In genomic region chr7:125908714-125909113, GRCh38 we compare ENCODE assay signal across 22 cellular contexts.
A peak's percentile ranks its signal among the peaks of the same experiment; 100 is the strongest.
DNase-seq lines count a peak whose midpoint lies in the region; ATAC-seq, FAIRE-seq and TF ChIP-seq lines count a peak whose summit lies in the region.
"Had no signal": no experiment of that assay in that cellular context is flagged by ENCODE, and none has a peak within 500 bp of the region (broad histone marks: within the 10 kb centered on the region; RNA-seq: fewer than 3 reads in every experiment).

No MANE protein-coding gene starts in this region.

- peak overlapping the region; percentile 89; the same call in 1 of the 2 replicates for H3K27ac ChIP-seq in HUES6 (ENCODE audit: low read depth, low read length)
- H3K27ac ChIP-seq in PC-9: no peak overlapping the region
- H3K27ac ChIP-seq in K562 (ENCODE audit: extremely low read depth, low read depth, low read length): no peak overlapping the region
- H3K27ac ChIP-seq in thyroid gland: no peak overlapping the region
- H3K27ac ChIP-seq: BLaER1 had no signal

- H3K4me1 ChIP-seq in HUES6 (ENCODE audit: control insufficient read depth, insufficient read depth, low read length) (no peaks in the 10 kb centered on the region; the same call in 1 of the 2 replicates), PC-9 (replicated peaks; ENCODE audit: insufficient read depth) (no peaks in the 10 kb centered on the region), K562 (replicated peaks in 1 of 2; ENCODE audit: control insufficient read depth in 2 of 2, insufficient read depth in 2 of 2, low read length in 2 of 2) (no peaks in the 10 kb centered on the region), thyroid gland (no peaks in the 10 kb centered on the region)
- H3K4me1 ChIP-seq: BLaER1, Caco-2 had no signal

- intact Hi-C loops in PC-9 (cut with micrococcal nuclease; ENCODE audit: unreplicated experiment): no loop called here
- intact Hi-C loops in K562 (cut with micrococcal nuclease): no loop called here
- intact Hi-C loops in thyroid gland (cut with DNase I): no loop called here

- H3K27me3 ChIP-seq in HUES6 (ENCODE audit: control insufficient read depth, insufficient read depth, low read length): no peaks in the 10 kb centered on the region; the same call in 1 of the 2 replicates
- H3K27me3 ChIP-seq in PC-9 (ENCODE audit: insufficient read depth, low read depth): no peaks in the 10 kb centered on the region
- H3K27me3 ChIP-seq in K562 (ENCODE audit: control insufficient read depth in 2 of 2, insufficient read depth in 2 of 2, low read length in 2 of 2): no peaks in the 10 kb centered on the region
- H3K27me3 ChIP-seq in thyroid gland: no peaks in the 10 kb centered on the region
- H3K27me3 ChIP-seq: BLaER1, MG63 had no signal

- no peak for ATAC-seq in K562

- H3K9ac ChIP-seq in HUES6 (ENCODE audit: low read length) (no peak overlapping the region), K562 (ENCODE audit: insufficient read depth in 1 of 2, low read depth in 2 of 2, low read length in 2 of 2) (no peak overlapping the region)
- H3K9ac ChIP-seq: BLaER1 had no signal

- H3K9me2 ChIP-seq in PC-9 (ENCODE audit: insufficient read depth): no peaks in the 10 kb centered on the region

- no peaks in the 10 kb centered on the region for H3K79me2 ChIP-seq in PC-9 (ENCODE audit: low read depth)
- H3K79me2 ChIP-seq in K562 (ENCODE audit: control insufficient read depth, insufficient read depth, low read length): no peaks in the 10 kb centered on the region

- DNase-seq in GM12865 (ENCODE audit: low read depth) (peak; percentile 3), PC-9 (no peak), K562 (ENCODE audit: extremely low read depth in 1 of 4, low spot score in 3 of 4) (peak in 1 of 4 experiments; percentile 2), thyroid gland (no peak), mesenteric fat pad (ENCODE audit: low spot score) (no peak), occipital lobe (lab: John Stamatoyannopoulos, UW) (no peak)
- DNase-seq: Caco-2; CD4-positive, alpha-beta memory T cell; DMS 273 treated with DMSO at 0.1 percent for 48 hours; H7; HFFc6; MG63; NCI-H1694; NCI-H2081; NCI-H2171; NCI-H345; NCI-H524; NCI-H774; NK-92 treated with Interleukin-12 subunit alpha and Interleukin-12 subunit beta, amount 100 ng/mL, for 24 hours; Right ventricle myocardium superior had no signal

- H3K4me3 ChIP-seq in GM12865 (ENCODE audit: low read depth, low read length): no peak overlapping the region
- no peak overlapping the region; the same call in 1 of the 2 replicates for H3K4me3 ChIP-seq in HUES6 (ENCODE audit: low read depth, low read length)
- H3K4me3 ChIP-seq in PC-9: no peak overlapping the region
- H3K4me3 ChIP-seq in K562: no peak overlapping the region
- H3K4me3 ChIP-seq in thyroid gland (replicated peaks in 1 of 3): no peak overlapping the region
- H3K4me3 ChIP-seq: BLaER1, MG63 had no signal

- WGBS in K562 (ENCODE audit: insufficient coverage, low coverage, missing lambda C conversion rate): 2% methylated on average over 3 of the region's 3 CpGs
- 72 to 90% methylated on average over 3 of the region's 3 CpGs for WGBS in thyroid gland, 2 donors

- in situ Hi-C loops in K562 (cut with MboI): no loop called here

- TF ChIP-seq POLR2A in K562 (conservative IDR thresholded peaks at IDR 0.05) (no peak), thyroid gland (IDR thresholded peaks at IDR 0.05) (no peak)

- H3K36me3 ChIP-seq in HUES6 (ENCODE audit: control insufficient read depth, insufficient read depth, low read length) (peaks cover 15% of the 10 kb centered on the region; the same call in 1 of the 2 replicates), PC-9 (ENCODE audit: low read depth) (no peaks in the 10 kb centered on the region), K562 (ENCODE audit: control insufficient read depth, insufficient read depth, low read length) (no peaks in the 10 kb centered on the region), thyroid gland (no peaks in the 10 kb centered on the region)
- H3K36me3 ChIP-seq: BLaER1, MG63 had no signal

- H3K4me2 ChIP-seq in PC-9 (peak overlapping the region; percentile 10; the same call in 1 of the 2 replicates), K562 (ENCODE audit: insufficient read depth, low read length) (no peak overlapping the region)
- H3K4me2 ChIP-seq: BLaER1 had no signal

- H3F3A ChIP-seq in PC-9 (ENCODE audit: insufficient read depth, low read depth): no peaks in the 10 kb centered on the region

- TF ChIP-seq CTCF in GM12865 (IDR thresholded peaks at IDR 0.05; ENCODE audit: insufficient read depth, low read depth, low read length, missing control alignments) (no peak), PC-9 (conservative IDR thresholded peaks at IDR 0.05) (no peak), K562 (IDR thresholded peaks at IDR 0.05 in 2 of 3, conservative IDR thresholded peaks at IDR 0.05 in 1 of 3; ENCODE audit: insufficient read depth in 2 of 3, low read depth in 1 of 3, low read length in 3 of 3) (no peak), thyroid gland (IDR thresholded peaks at IDR 0.05) (no peak)

- H4K20me1 ChIP-seq in PC-9 (ENCODE audit: insufficient read depth): no peaks in the 10 kb centered on the region
- no peaks in the 10 kb centered on the region for H4K20me1 ChIP-seq in K562 (replicated peaks; ENCODE audit: control insufficient read depth, insufficient read depth, low read length)
- H4K20me1 ChIP-seq: BLaER1 had no signal

- H3K9me1 ChIP-seq in K562 (ENCODE audit: control insufficient read depth, insufficient read depth, low read length): no peaks in the 10 kb centered on the region

- no peak for FAIRE-seq in K562 (lab: Jason Lieb, UNC)

- TF ChIP-seq RAD21 in K562 (CRISPR knock-in tag; conservative IDR thresholded peaks at IDR 0.05 in 1 of 2, IDR thresholded peaks at IDR 0.05 in 1 of 2): no peak

- CTCF ChIA-PET in PC-9 (lab: Charles Lee) (no interaction called here), K562 (lab: Yijun Ruan, JAX; ENCODE audit: low intra/inter-chr PET ratio) (no interaction called here)

- BruUV-seq in PC-9 (replicated peaks; lab: Mats Ljungman, UMichigan) (no TSS peak), K562 (replicated peaks; lab: Mats Ljungman, UMichigan) (no TSS peak)

- H3K9me3 ChIP-seq in HUES6 (ENCODE audit: control insufficient read depth, insufficient read depth, low read depth, low read length) (peaks cover 28% of the 10 kb centered on the region), PC-9 (ENCODE audit: insufficient read depth, low read depth) (no peaks in the 10 kb centered on the region), K562 (replicated peaks; ENCODE audit: control insufficient read depth, insufficient read depth, low read depth, low read length) (no peaks in the 10 kb centered on the region), thyroid gland (no peaks in the 10 kb centered on the region)
- H3K9me3 ChIP-seq: BLaER1, Caco-2, MG63 had no signal

- TF ChIP-seq EP300 in K562 (IDR thresholded peaks at IDR 0.05; ENCODE audit: low read length): no peak

- H2AFZ ChIP-seq in PC-9 (0 out of 2 replicates have a peak overlapping the region, but pooled peaks have one; percentile 52), K562 (ENCODE audit: low read depth, low read length) (no peak overlapping the region)

- POLR2A ChIA-PET in PC-9 (lab: Charles Lee; ENCODE audit: unreplicated experiment): no interaction called here
- POLR2A ChIA-PET in K562 (lab: Yijun Ruan, JAX): no interaction called here

TF ChIP-seq in K562, 482 proteins besides CTCF, POLR2A, EP300 and RAD21:
- TF ChIP-seq YBX1 (IDR thresholded peaks at IDR 0.05) (no peak), IRF1 (CRISPR knock-in tag; IDR thresholded peaks at IDR 0.05; ENCODE audit: borderline replicate concordance) (no peak), XRCC5 (IDR thresholded peaks at IDR 0.05; ENCODE audit: low read depth, low read length) (no peak), SRF (CRISPR knock-in tag; IDR thresholded peaks at IDR 0.05) (peak; percentile 22 to 81; a peak in 1 of 4 replicates), TCF7L2 (IDR thresholded peaks at IDR 0.05; ENCODE audit: low read depth, low read length) (no peak), ZNF561 (CRISPR knock-in tag; conservative IDR thresholded peaks at IDR 0.05) (no peak), TRIM25 (IDR thresholded peaks at IDR 0.05; ENCODE audit: borderline replicate concordance) (no peak)
